Comparison of ENCODE assay signal across 34 cellular contexts in the genomic region with DNA sequence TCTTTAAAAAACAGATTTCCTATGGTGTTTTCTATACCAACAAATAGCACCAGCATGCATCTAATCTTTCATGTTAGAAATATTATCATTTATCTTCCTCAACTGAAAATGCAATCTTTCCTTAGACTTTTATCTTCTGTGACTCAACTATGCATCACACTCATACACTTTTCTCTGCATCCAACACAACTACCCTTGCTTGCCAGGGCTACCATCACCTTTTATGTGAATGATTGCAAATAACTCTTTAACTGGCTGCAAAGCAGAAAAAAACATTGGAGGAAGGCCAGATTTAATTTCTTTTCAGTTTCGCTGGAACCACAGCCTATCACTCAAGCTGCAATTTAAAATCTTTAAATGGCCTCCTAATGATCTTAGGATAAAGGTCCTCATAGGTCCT.
"Had no signal": no experiment of that assay in that cellular context is flagged by ENCODE, and none has a peak within 500 bp of the region (broad histone marks: within the 10 kb centered on the region; RNA-seq: fewer than 3 reads in every experiment).

No MANE protein-coding gene starts in this region.

- FAIRE-seq: bronchial epithelial cell had no signal

- H3K4me1 ChIP-seq: esophagus muscularis mucosa, foreskin keratinocyte, gastrocnemius medialis, heart left ventricle had no signal

- ATAC-seq: activated CD4-positive, CD25-positive, alpha-beta regulatory T cell treated with anti-CD3 and anti-CD28 coated beads, Interleukin-2, amount 50 U/mL, for 24 hours; activated CD8-positive, alpha-beta T cell treated with anti-CD3 and anti-CD28 coated beads for 36 hours; activated T-cell treated with anti-CD3 and anti-CD28 coated beads, Interleukin-2, amount 50 U/mL, for 4 hours; activated T-helper 17 cell treated with anti-CD3 and anti-CD28 coated beads, Interleukin-2, amount 50 U/mL, for 72 hours; foreskin keratinocyte; gastrocnemius medialis; heart left ventricle; T-helper 17 cell had no signal

- H3K27me3 ChIP-seq: dorsolateral prefrontal cortex, esophagus muscularis mucosa, foreskin keratinocyte, gastrocnemius medialis, heart left ventricle had no signal

- H3K9me3 ChIP-seq: esophagus muscularis mucosa, gastrocnemius medialis, heart left ventricle had no signal

- H3K9me3 Mint-ChIP-seq: brain, endodermal cell had no signal

- H3K4me3 ChIP-seq: coronary artery, dorsolateral prefrontal cortex, esophagus muscularis mucosa, gastrocnemius medialis, heart left ventricle had no signal

- H3K27ac ChIP-seq: coronary artery, dorsolateral prefrontal cortex, esophagus muscularis mucosa, foreskin keratinocyte, gastrocnemius medialis, heart left ventricle, WERI-Rb-1 had no signal

- H3K36me3 Mint-ChIP-seq: activated naive CD8-positive, alpha-beta T cell; brain had no signal

- H3K4me1 Mint-ChIP-seq: activated B cell treated with CpG ODN at 0.5 μM for 24 hours; activated T-helper 17 cell treated with anti-CD3 and anti-CD28 coated beads, Interleukin-2, amount 50 U/mL, for 72 hours; central memory CD8-positive, alpha-beta T cell; T-helper 17 cell had no signal

- H3K27ac Mint-ChIP-seq: activated B cell treated with CpG ODN at 0.5 μM for 24 hours; activated CD8-positive, alpha-beta T cell treated with anti-CD3 and anti-CD28 coated beads for 36 hours; activated naive CD8-positive, alpha-beta T cell; activated T-helper 17 cell treated with anti-CD3 and anti-CD28 coated beads, Interleukin-2, amount 50 U/mL, for 72 hours; brain; dendritic cell treated with granulocyte-macrophage colony-stimulating factor and Interleukin-4, amounts not matched to agents 40 ng/mL and 50 ng/mL, for 4 days; endodermal cell; T-helper 17 cell; T-helper 2 cell treated with Interferon-gamma antibody and Interleukin-4, amounts not matched to agents 5 μg/mL and 100 μg/mL, for 36 hours had no signal

- H3K27me3 Mint-ChIP-seq: activated B cell treated with CpG ODN at 0.5 μM for 24 hours; activated CD8-positive, alpha-beta T cell treated with anti-CD3 and anti-CD28 coated beads for 36 hours; activated naive CD8-positive, alpha-beta T cell; activated T-helper 17 cell treated with anti-CD3 and anti-CD28 coated beads, Interleukin-2, amount 50 U/mL, for 72 hours; brain; central memory CD8-positive, alpha-beta T cell; dendritic cell treated with granulocyte-macrophage colony-stimulating factor and Interleukin-4, amounts not matched to agents 40 ng/mL and 50 ng/mL, for 4 days; T-helper 17 cell had no signal

- DNase-seq: activated B cell treated with CpG ODN at 0.5 μM for 24 hours; activated CD4-positive, alpha-beta T cell treated with anti-CD3 and anti-CD28 coated beads for 48 hours; activated CD4-positive, alpha-beta T cell treated with anti-CD3 and anti-CD28 coated beads, Interleukin-2, amount 50 U/mL, for 1 hour; activated CD4-positive, alpha-beta T cell treated with anti-CD3 and anti-CD28 coated beads, Interleukin-2, amount 50 U/mL, for 48 hours; activated CD8-positive, alpha-beta memory T cell treated with anti-CD3 and anti-CD28 coated beads for 24 hours; activated CD8-positive, alpha-beta T cell treated with anti-CD3 and anti-CD28 coated beads for 36 hours; activated effector memory CD4-positive, alpha-beta T cell treated with Interleukin-2 at 50 U/mL for 16 hours; activated gamma-delta T cell treated with Interleukin-2 at 50 U/mL for 16 hours; activated naive CD4-positive, alpha-beta T cell treated with anti-CD3 and anti-CD28 coated beads, Interleukin-2, amount 50 U/mL, for 16 hours; activated naive CD4-positive, alpha-beta T cell treated with Interleukin-2 at 50 U/mL for 16 hours; activated T-cell treated with anti-CD3 and anti-CD28 coated beads, Interleukin-2, amount 50 U/mL, for 4 hours; amniotic stem cell; anterior cingulate cortex; dorsolateral prefrontal cortex; effector memory CD4-positive, alpha-beta T cell; endodermal cell; erythroblast; foreskin keratinocyte; gastrocnemius medialis; glutamatergic neuron; heart left ventricle; T-helper 17 cell; T1000; WERI-Rb-1 had no signal

- H3K36me3 ChIP-seq: esophagus muscularis mucosa, gastrocnemius medialis, heart left ventricle, WERI-Rb-1 had no signal

- H3K4me3 Mint-ChIP-seq: activated B cell treated with CpG ODN at 0.5 μM for 24 hours; activated CD8-positive, alpha-beta T cell treated with anti-CD3 and anti-CD28 coated beads for 36 hours; activated naive CD8-positive, alpha-beta T cell; activated T-cell treated with anti-CD3 and anti-CD28 coated beads, Interleukin-2, amount 50 U/mL, for 4 hours; activated T-helper 17 cell treated with anti-CD3 and anti-CD28 coated beads, Interleukin-2, amount 50 U/mL, for 72 hours; brain; central memory CD8-positive, alpha-beta T cell; dendritic cell treated with granulocyte-macrophage colony-stimulating factor and Interleukin-4, amounts not matched to agents 40 ng/mL and 50 ng/mL, for 4 days; endodermal cell; T-helper 17 cell; T-helper 2 cell treated with Interferon-gamma antibody and Interleukin-4, amounts not matched to agents 5 μg/mL and 100 μg/mL, for 36 hours had no signal
